Comparison of ENCODE assay signal across 8 cellular contexts in the genomic region with DNA sequence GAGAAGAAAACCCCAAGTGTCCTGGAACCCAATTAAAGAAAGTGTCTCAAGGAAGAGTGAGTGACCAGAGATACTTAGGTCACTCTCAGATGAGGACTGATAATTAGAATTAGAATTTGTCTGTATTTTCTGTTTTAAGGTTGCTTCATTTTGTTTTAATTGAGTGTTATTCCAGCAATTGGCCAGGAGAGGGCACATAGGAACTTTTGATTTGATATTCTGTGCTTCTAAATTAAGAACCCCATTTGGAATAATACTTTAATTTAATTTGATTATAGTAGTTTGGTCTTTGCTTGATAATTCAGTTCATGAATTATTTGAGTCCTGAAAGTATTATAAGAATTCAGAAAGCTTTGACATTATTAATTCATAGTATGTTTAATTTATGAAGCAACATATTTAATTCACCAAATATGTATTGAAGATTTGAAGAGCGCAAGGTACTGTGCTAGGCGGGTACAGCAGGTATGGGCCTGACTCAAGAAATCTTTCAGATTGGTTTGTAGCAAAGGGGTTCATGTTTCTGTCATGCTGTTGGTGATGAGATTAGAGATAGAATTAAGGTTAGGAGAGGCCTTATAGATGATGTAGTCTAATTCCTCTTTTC. TPM values are rescaled to one million over a fixed set of nuclear protein-coding genes. Genes with fewer than 3 reads are reported as not detected.
DNase-seq lines count a peak whose midpoint lies in the region; ATAC-seq, FAIRE-seq and TF ChIP-seq lines count a peak whose summit lies in the region.

No MANE protein-coding gene starts in this region.

- CTCF ChIA-PET in H1 (lab: Charles Lee; ENCODE audit: partially characterized antibody) = interaction anchor here (0.5 to 4.9 kb wide), 20 partner anchors 9 to 513 kb away, joined by 3 to 40 read pairs (median 6); no protein-coding TSS in a partner anchor

- H3K9me2 ChIP-seq in DOHH2 (replicated peaks; ENCODE audit: control insufficient read depth, low read length) = no peaks in the 10 kb centered on the region

- H3K18ac ChIP-seq in H1 (ENCODE audit: extremely low read depth, low read length) = no peak overlapping the region

- H3K4me2 ChIP-seq in DOHH2 (ENCODE audit: low read length) = no peak overlapping the region
- no peak overlapping the region for H3K4me2 ChIP-seq in H1 (ENCODE audit: insufficient read depth in 1 of 2, low read depth in 2 of 2, low read length in 2 of 2)
- no peak overlapping the region for H3K4me2 ChIP-seq in parathyroid adenoma (ENCODE audit: low read length)

- no peak overlapping the region for H3K23ac ChIP-seq in H1 (ENCODE audit: insufficient read length)

- H3K4me1 Mint-ChIP-seq in activated T-helper 2 cell treated with anti-CD3 and anti-CD28 coated beads, Interferon-gamma antibody, Interleukin-2, Interleukin-4, amounts not matched to agents 10 μg/mL and 5 μg/mL and 100 μg/mL, durations not matched to agents 14 hours and 24 hours and 36 hours (ENCODE audit: low read depth) = peaks cover 35% of the 10 kb centered on the region
- H3K4me1 Mint-ChIP-seq in activated naive CD8-positive, alpha-beta T cell treated with anti-CD3 and anti-CD28 coated beads, Interleukin-2, amount 50 U/mL, for 24 hours = peaks cover 47% of the 10 kb centered on the region

- peak in 1 of 2 experiments; percentile 18; a peak in 2 of 4 replicates for TF ChIP-seq RAD21 in H1 (IDR thresholded peaks at IDR 0.05 in 1 of 2, conservative IDR thresholded peaks at IDR 0.05 in 1 of 2; ENCODE audit: low read depth in 2 of 2, low read length in 2 of 2)

- H3F3A ChIP-seq in DOHH2 (ENCODE audit: control insufficient read depth, insufficient read depth) = peaks cover 8% of the 10 kb centered on the region; the same call in 1 of the 2 replicates

- H3K36me3 ChIP-seq in DOHH2 (ENCODE audit: control insufficient read depth, low read length) = peaks cover 52% of the 10 kb centered on the region
- H3K36me3 ChIP-seq in H1 (ENCODE audit: control insufficient read depth in 2 of 4, insufficient read depth in 4 of 4, low read length in 3 of 4) = no peaks in the 10 kb centered on the region; a peak in 1 of 8 replicates
- H3K36me3 ChIP-seq in parathyroid adenoma (ENCODE audit: control insufficient read depth, insufficient read depth, low read length) = no peaks in the 10 kb centered on the region

- H2BK15ac ChIP-seq in H1 (ENCODE audit: low read length) = no peak overlapping the region

- no peak overlapping the region for H3K4ac ChIP-seq in H1 (replicated peaks; ENCODE audit: insufficient read length, low read depth, low read length)

- DNase-seq in M059J (ENCODE audit: low read depth) (peak; percentile 24), H1 (ENCODE audit: low read depth in 1 of 2, low spot score in 2 of 2) (no peak), NCI-H146 (lab: John Stamatoyannopoulos, UW) (no peak)
- no peak for DNase-seq in activated T-helper 2 cell treated with anti-CD3 and anti-CD28 coated beads, Interferon-gamma antibody, Interleukin-2, Interleukin-4, amounts not matched to agents 10 μg/mL and 5 μg/mL and 100 μg/mL, durations not matched to agents 14 hours and 24 hours and 36 hours (ENCODE audit: low spot score)
- DNase-seq in activated naive CD8-positive, alpha-beta T cell treated with anti-CD3 and anti-CD28 coated beads, Interleukin-2, amount 50 U/mL, for 24 hours = no peak
- DNase-seq in activated naive CD4-positive, alpha-beta T cell (lab: John Stamatoyannopoulos, UW) = no peak

- H2BK120ac ChIP-seq in H1 (replicated peaks; ENCODE audit: low read depth, low read length) = no peak overlapping the region

- no peak overlapping the region for H2BK5ac ChIP-seq in H1 (ENCODE audit: low read depth, low read length)

- H4K20me1 ChIP-seq in DOHH2 (ENCODE audit: control insufficient read depth, insufficient read depth, low read depth, low read length) = 0 out of 2 replicates have a peak, but pooled peaks cover 8% of the 10 kb centered on the region
- peaks cover 2 to 3% of the 10 kb centered on the region in 2 experiments for H4K20me1 ChIP-seq in H1 (replicated peaks in 1 of 2; ENCODE audit: control insufficient read depth in 1 of 2, insufficient read depth in 2 of 2, low read length in 2 of 2)

- H3K27me3 Mint-ChIP-seq in activated T-helper 2 cell treated with anti-CD3 and anti-CD28 coated beads, Interferon-gamma antibody, Interleukin-2, Interleukin-4, amounts not matched to agents 10 μg/mL and 5 μg/mL and 100 μg/mL, durations not matched to agents 14 hours and 24 hours and 36 hours (ENCODE audit: low read depth) = no peaks in the 10 kb centered on the region
- peaks cover 3% of the 10 kb centered on the region for H3K27me3 Mint-ChIP-seq in activated naive CD8-positive, alpha-beta T cell treated with anti-CD3 and anti-CD28 coated beads, Interleukin-2, amount 50 U/mL, for 24 hours

- no peak overlapping the region for H4K8ac ChIP-seq in H1 (ENCODE audit: extremely low read depth, insufficient read depth, low read length)

- H3K27ac Mint-ChIP-seq in activated T-helper 2 cell treated with anti-CD3 and anti-CD28 coated beads, Interferon-gamma antibody, Interleukin-2, Interleukin-4, amounts not matched to agents 10 μg/mL and 5 μg/mL and 100 μg/mL, durations not matched to agents 14 hours and 24 hours and 36 hours = no peak overlapping the region
- no peak overlapping the region for H3K27ac Mint-ChIP-seq in activated naive CD8-positive, alpha-beta T cell treated with anti-CD3 and anti-CD28 coated beads, Interleukin-2, amount 50 U/mL, for 24 hours

- H3K9me3 ChIP-seq in DOHH2 (ENCODE audit: control insufficient read depth, insufficient read depth, low read length) (no peaks in the 10 kb centered on the region), H1 (ENCODE audit: insufficient read depth in 2 of 2, low read depth in 1 of 2, low read length in 1 of 2) (0 out of 4 replicates have a peak, but pooled peaks cover 0 to 2% of the 10 kb centered on the region in 2 experiments), parathyroid adenoma (ENCODE audit: control insufficient read depth, low read length) (no peaks in the 10 kb centered on the region)

- H4K5ac ChIP-seq in H1 (ENCODE audit: insufficient read length, low read depth, low read length) = no peak overlapping the region

- H3K4me1 ChIP-seq in DOHH2 (ENCODE audit: control insufficient read depth, low read length) (peaks cover 15% of the 10 kb centered on the region), H1 (replicated peaks in 1 of 4; ENCODE audit: control insufficient read depth in 3 of 4, insufficient read depth in 4 of 4, low read length in 3 of 4) (peaks cover 0 to 4% (median 0%) of the 10 kb centered on the region in 4 experiments; a peak in 3 of 7 replicates), parathyroid adenoma (no peaks in the 10 kb centered on the region)

- no peak overlapping the region for H3K14ac ChIP-seq in H1 (ENCODE audit: insufficient read length)

- H3K9ac ChIP-seq in H1 (replicated peaks in 1 of 4; ENCODE audit: extremely low read depth in 1 of 4, low read depth in 3 of 4, low read length in 3 of 4) = no peak overlapping the region
- no peak overlapping the region for H3K9ac ChIP-seq in parathyroid adenoma

- no peak for ATAC-seq in activated naive CD8-positive, alpha-beta T cell treated with anti-CD3 and anti-CD28 coated beads, Interleukin-2, amount 50 U/mL, for 24 hours

- no peak overlapping the region for H3K56ac ChIP-seq in H1 (replicated peaks; ENCODE audit: insufficient read length, low read depth, low read length)

- no peak overlapping the region for H3K4me3 ChIP-seq in DOHH2 (ENCODE audit: low read length)
- no peak overlapping the region for H3K4me3 ChIP-seq in H1 (ENCODE audit: extremely low read depth in 1 of 4, insufficient read depth in 2 of 4, low read depth in 3 of 4, low read length in 4 of 4)
- H3K4me3 ChIP-seq in parathyroid adenoma (ENCODE audit: low read depth, low read length) = no peak overlapping the region

- H3K27ac ChIP-seq in DOHH2 (ENCODE audit: low read depth, low read length) (no peak overlapping the region), H1 (ENCODE audit: low read depth, low read length) (no peak overlapping the region), parathyroid adenoma (no peak overlapping the region)

- TF ChIP-seq CTCF in DOHH2 (IDR thresholded peaks at IDR 0.05; ENCODE audit: low read depth, low read length, poor library complexity, severe bottlenecking) (peak; percentile 51), H1 (IDR thresholded peaks at IDR 0.05; ENCODE audit: control extremely low read depth in 1 of 3, insufficient read depth in 1 of 3, low read depth in 1 of 3, low read length in 3 of 3) (peak in 2 of 3 experiments; percentile 22 to 38; a peak in 2 of 4 replicates), parathyroid adenoma (IDR thresholded peaks at IDR 0.05) (peak; percentile 59)

- H3K4me3 Mint-ChIP-seq in activated T-helper 2 cell treated with anti-CD3 and anti-CD28 coated beads, Interferon-gamma antibody, Interleukin-2, Interleukin-4, amounts not matched to agents 10 μg/mL and 5 μg/mL and 100 μg/mL, durations not matched to agents 14 hours and 24 hours and 36 hours (ENCODE audit: low read depth) = no peak overlapping the region
- no peak overlapping the region for H3K4me3 Mint-ChIP-seq in activated naive CD8-positive, alpha-beta T cell treated with anti-CD3 and anti-CD28 coated beads, Interleukin-2, amount 50 U/mL, for 24 hours

- peaks cover 25% of the 10 kb centered on the region for H3K36me3 Mint-ChIP-seq in activated T-helper 2 cell treated with anti-CD3 and anti-CD28 coated beads, Interferon-gamma antibody, Interleukin-2, Interleukin-4, amounts not matched to agents 10 μg/mL and 5 μg/mL and 100 μg/mL, durations not matched to agents 14 hours and 24 hours and 36 hours (ENCODE audit: low read depth)
- H3K36me3 Mint-ChIP-seq in activated naive CD8-positive, alpha-beta T cell treated with anti-CD3 and anti-CD28 coated beads, Interleukin-2, amount 50 U/mL, for 24 hours (ENCODE audit: low read depth) = peaks cover 18% of the 10 kb centered on the region

- intact Hi-C loops in activated T-helper 2 cell treated with anti-CD3 and anti-CD28 coated beads, Interferon-gamma antibody, Interleukin-2, Interleukin-4, amounts not matched to agents 10 μg/mL and 5 μg/mL and 100 μg/mL, durations not matched to agents 14 hours and 24 hours and 36 hours (cut with micrococcal nuclease) = loop anchor here (10.0 kb wide), 1 partner anchor 501 kb away; a partner anchor contains a TSS

- WGBS in H1 (ENCODE audit: extremely low coverage in 1 of 2, insufficient coverage in 1 of 2, insufficient read length in 1 of 2, insufficient replicate concordance in 2 of 2, low coverage in 1 of 2, low lambda C conversion rate in 2 of 2, missing lambda C conversion rate in 1 of 2), 2 experiments = 92% methylated on average over 2 of the region's 2 CpGs; no CpG with 5 or more reads in 1 of the 2 experiments

- no peak for FAIRE-seq in H1 (lab: Jason Lieb, UNC)

- H2BK20ac ChIP-seq in H1 (ENCODE audit: low read length) = no peak overlapping the region

- H3K9me3 Mint-ChIP-seq in activated T-helper 2 cell treated with anti-CD3 and anti-CD28 coated beads, Interferon-gamma antibody, Interleukin-2, Interleukin-4, amounts not matched to agents 10 μg/mL and 5 μg/mL and 100 μg/mL, durations not matched to agents 14 hours and 24 hours and 36 hours = no peaks in the 10 kb centered on the region
- H3K9me3 Mint-ChIP-seq in activated naive CD8-positive, alpha-beta T cell treated with anti-CD3 and anti-CD28 coated beads, Interleukin-2, amount 50 U/mL, for 24 hours = no peaks in the 10 kb centered on the region

- H3K79me2 ChIP-seq in DOHH2 (ENCODE audit: control insufficient read depth, low read length) = peaks cover 98% of the 10 kb centered on the region
- H3K79me2 ChIP-seq in H1 (ENCODE audit: control insufficient read depth in 1 of 2, insufficient read depth in 2 of 2, low read length in 2 of 2) = peaks cover 4 to 55% of the 10 kb centered on the region in 2 experiments; a peak in 3 of 4 replicates
- peaks cover 35% of the 10 kb centered on the region for H3K79me2 ChIP-seq in parathyroid adenoma

- H3K27me3 ChIP-seq in DOHH2 (ENCODE audit: control insufficient read depth, low read length) (no peaks in the 10 kb centered on the region), H1 (replicated peaks in 1 of 4; ENCODE audit: control insufficient read depth in 3 of 4, extremely low read depth in 1 of 4, insufficient read depth in 3 of 4, low read length in 3 of 4) (no peaks in the 10 kb centered on the region), parathyroid adenoma (ENCODE audit: control insufficient read depth, insufficient read depth, low read length) (no peaks in the 10 kb centered on the region)

- H2AK5ac ChIP-seq in H1 (ENCODE audit: low read depth, low read length) = no peak overlapping the region

- no peak for TF ChIP-seq POLR2A in H1 (IDR thresholded peaks at IDR 0.05; ENCODE audit: control extremely low read depth in 1 of 2, low read depth in 2 of 2, low read length in 2 of 2)

- POLR2A ChIA-PET in H1 (lab: Charles Lee; ENCODE audit: partially characterized antibody) = no interaction called here

- H2BK12ac ChIP-seq in H1 (ENCODE audit: low read depth, low read length) = no peak overlapping the region

- H3K23me2 ChIP-seq in H1 (ENCODE audit: low read depth, low read length) = peaks cover 7% of the 10 kb centered on the region; the same call in 1 of the 2 replicates

- H4K91ac ChIP-seq in H1 (replicated peaks; ENCODE audit: insufficient read length, low read length) = no peak overlapping the region

- H2AFZ ChIP-seq in H1 (ENCODE audit: low read length) (no peak overlapping the region), parathyroid adenoma (no peak overlapping the region)

- H3K79me1 ChIP-seq in H1 (ENCODE audit: low read depth, low read length) = peaks cover 2% of the 10 kb centered on the region

- no peak for TF ChIP-seq EP300 in H1 (IDR thresholded peaks at IDR 0.05; ENCODE audit: borderline replicate concordance in 1 of 2, low read depth in 2 of 2, low read length in 2 of 2)

RNA-seq across cellular contexts. Expression of a gene that starts 4.9 kb away (rescaled TPM):
- total RNA-seq in M059J (2014; rRNA removed; shearing (Covaris generic)) = 55.4 and 57.6 TPM in 2 replicates
- total RNA-seq in H1 (2021; fragmentation: NEBNext Ultra II Directional; extraction: Animal tissue kit (Norgen Biotek cat#: 25700)) = 65.6 and 71.2 TPM in 2 replicates
- polyA plus RNA-seq in H1 (2011; rRNA removed) = 46.2 and 46.8 TPM in 2 replicates
- 48.5 TPM for polyA plus RNA-seq in H1 (2011; cell fraction: cytosol; rRNA removed)
- 32.2 TPM for polyA plus RNA-seq in H1 (2011; cell fraction: nucleus; rRNA removed)
- 60.6 to 81.0 TPM (median 67.5 TPM) in 4 replicates for polyA plus RNA-seq in H1 (2012, experiment 1 of 2)
- 36.2 TPM for polyA plus RNA-seq in H1 (2012, experiment 2 of 2)
- 74.4 TPM for polyA plus RNA-seq in H1 (2013, experiment 1 of 2)
- 76.7 TPM for polyA plus RNA-seq in H1 (2013, experiment 2 of 2)
- 30.7 and 34.6 TPM in 2 replicates for polyA minus RNA-seq in H1 (2011; rRNA and poly(A)+ RNA removed)
- polyA minus RNA-seq in H1 (2011; cell fraction: cytosol; rRNA and poly(A)+ RNA removed) = 11.9 TPM
- 10.2 TPM for polyA minus RNA-seq in H1 (2011; cell fraction: nucleus; rRNA and poly(A)+ RNA removed)
- total RNA-seq in activated T-helper 2 cell treated with anti-CD3 and anti-CD28 coated beads, Interferon-gamma antibody, Interleukin-2, Interleukin-4, amounts not matched to agents 10 μg/mL and 5 μg/mL and 100 μg/mL, durations not matched to agents 14 hours and 24 hours and 36 hours = 79.2 and 81.9 TPM in 2 replicates

RNA-seq across cellular contexts. Expression of a gene that starts 7.8 kb away (rescaled TPM):
- total RNA-seq in M059J (2014; rRNA removed; shearing (Covaris generic)) = 9.5 and 12.8 TPM in 2 replicates
- total RNA-seq in H1 (2021; fragmentation: NEBNext Ultra II Directional; extraction: Animal tissue kit (Norgen Biotek cat#: 25700)) = 46.1 and 47.0 TPM in 2 replicates
- 11.4 and 12.8 TPM in 2 replicates for polyA plus RNA-seq in H1 (2011; rRNA removed)
- 13.7 TPM for polyA plus RNA-seq in H1 (2011; cell fraction: cytosol; rRNA removed)
- 16.3 TPM for polyA plus RNA-seq in H1 (2011; cell fraction: nucleus; rRNA removed)
- 18.7 to 24.3 TPM (median 22.0 TPM) in 4 replicates for polyA plus RNA-seq in H1 (2012, experiment 1 of 2)
- 2.6 TPM for polyA plus RNA-seq in H1 (2012, experiment 2 of 2)
- polyA plus RNA-seq in H1 (2013, experiment 1 of 2) = 17.2 TPM
- 15.9 TPM for polyA plus RNA-seq in H1 (2013, experiment 2 of 2)
- 36.7 and 44.5 TPM in 2 replicates for polyA minus RNA-seq in H1 (2011; rRNA and poly(A)+ RNA removed)
- polyA minus RNA-seq in H1 (2011; cell fraction: cytosol; rRNA and poly(A)+ RNA removed) = 19.7 TPM
- polyA minus RNA-seq in H1 (2011; cell fraction: nucleus; rRNA and poly(A)+ RNA removed) = 22.2 TPM
- 33.9 and 36.7 TPM in 2 replicates for total RNA-seq in activated T-helper 2 cell treated with anti-CD3 and anti-CD28 coated beads, Interferon-gamma antibody, Interleukin-2, Interleukin-4, amounts not matched to agents 10 μg/mL and 5 μg/mL and 100 μg/mL, durations not matched to agents 14 hours and 24 hours and 36 hours
